In genomic region chr16:19223235-19223847, GRCh38 we compare ENCODE assay signal across 8 cellular contexts. TPM values are rescaled to one million over a fixed set of nuclear protein-coding genes. Genes with fewer than 3 reads are reported as not detected.
DNase-seq lines count a peak whose midpoint lies in the region; ATAC-seq and TF ChIP-seq lines count a peak whose summit lies in the region.

No MANE protein-coding gene starts in this region.

- no peaks in the 10 kb centered on the region for H3K36me3 Mint-ChIP-seq in activated CD4-positive, alpha-beta T cell treated with anti-CD3 and anti-CD28 coated beads, Interleukin-2, amount 10 ng/mL, durations not matched to agents 7 days and 5 days (ENCODE audit: low read depth)
- H3K36me3 Mint-ChIP-seq in effector memory CD8-positive, alpha-beta T cell (ENCODE audit: insufficient read depth) = no peaks in the 10 kb centered on the region

- H3K4me1 Mint-ChIP-seq in activated CD4-positive, alpha-beta T cell treated with anti-CD3 and anti-CD28 coated beads, Interleukin-2, amount 10 ng/mL, durations not matched to agents 7 days and 5 days = no peaks in the 10 kb centered on the region
- no peaks in the 10 kb centered on the region for H3K4me1 Mint-ChIP-seq in effector memory CD8-positive, alpha-beta T cell (ENCODE audit: low read depth in 2 of 2)

- CTCF ChIA-PET in activated CD4-positive, alpha-beta T cell treated with anti-CD3 and anti-CD28 coated beads, Interleukin-2, amount 10 ng/mL, durations not matched to agents 7 days and 5 days (lab: Charles Lee) = interaction anchor here (1.0 kb wide), 1 partner anchor 46 kb away, joined by 3 read pairs; no protein-coding TSS in a partner anchor

- H3K4me3 Mint-ChIP-seq in activated CD4-positive, alpha-beta T cell treated with anti-CD3 and anti-CD28 coated beads, Interleukin-2, amount 10 ng/mL, durations not matched to agents 7 days and 5 days = no peak overlapping the region
- H3K4me3 Mint-ChIP-seq in effector memory CD8-positive, alpha-beta T cell = no peak overlapping the region

- no peak overlapping the region for H3K27ac Mint-ChIP-seq in activated CD4-positive, alpha-beta T cell treated with anti-CD3 and anti-CD28 coated beads, Interleukin-2, amount 10 ng/mL, durations not matched to agents 7 days and 5 days
- no peak overlapping the region for H3K27ac Mint-ChIP-seq in effector memory CD8-positive, alpha-beta T cell

- ATAC-seq in effector memory CD8-positive, alpha-beta T cell (replicated peaks) = no peak
- ATAC-seq in HG02885 (IDR thresholded peaks at IDR 0.05; ENCODE audit: poor library complexity, unreplicated experiment) (no peak), GM19452 (IDR thresholded peaks at IDR 0.05; ENCODE audit: unreplicated experiment) (no peak)

- no peaks in the 10 kb centered on the region for H3K36me3 ChIP-seq in H7 (replicated peaks; ENCODE audit: control insufficient read depth, insufficient read depth, low read length)

- H3K4me3 ChIP-seq in AG10803 (ENCODE audit: low read length) = no peak overlapping the region
- H3K4me3 ChIP-seq in H7 (ENCODE audit: insufficient read depth, low read depth, low read length) = no peak overlapping the region

- peaks cover 5% of the 10 kb centered on the region for H3K9me3 Mint-ChIP-seq in activated CD4-positive, alpha-beta T cell treated with anti-CD3 and anti-CD28 coated beads, Interleukin-2, amount 10 ng/mL, durations not matched to agents 7 days and 5 days
- no peaks in the 10 kb centered on the region for H3K9me3 Mint-ChIP-seq in effector memory CD8-positive, alpha-beta T cell

- POLR2A ChIA-PET in activated CD4-positive, alpha-beta T cell treated with anti-CD3 and anti-CD28 coated beads, Interleukin-2, amount 10 ng/mL, durations not matched to agents 7 days and 5 days (lab: Charles Lee) = no interaction called here

- peaks cover 5% of the 10 kb centered on the region for H3K27me3 Mint-ChIP-seq in activated CD4-positive, alpha-beta T cell treated with anti-CD3 and anti-CD28 coated beads, Interleukin-2, amount 10 ng/mL, durations not matched to agents 7 days and 5 days
- peaks cover 18 to 24% of the 10 kb centered on the region in 2 donors for H3K27me3 Mint-ChIP-seq in effector memory CD8-positive, alpha-beta T cell

- DNase-seq in AG10803 (ENCODE audit: low read depth) = no peak
- peak; percentile 57 for DNase-seq in H7
- peak; percentile 41 for DNase-seq in activated CD4-positive, alpha-beta T cell treated with anti-CD3 and anti-CD28 coated beads, Interleukin-2, amount 10 ng/mL, durations not matched to agents 7 days and 5 days
- DNase-seq in left kidney (ENCODE audit: low read depth, low spot score) = peak; percentile 20
- DNase-seq in effector memory CD8-positive, alpha-beta T cell = no peak
- DNase-seq in GF-D8 (lab: John Stamatoyannopoulos, UW) = no peak

- peak; percentile 47 for TF ChIP-seq CTCF in AG10803 (conservative IDR thresholded peaks at IDR 0.05; ENCODE audit: low read length)

- no peaks in the 10 kb centered on the region for H3K27me3 ChIP-seq in H7 (ENCODE audit: control insufficient read depth, insufficient read depth, low read length)

RNA-seq across cellular contexts. Expression of gene SYT17, which starts 55.3 kb away (rescaled TPM):
- total RNA-seq in H7 (2014; rRNA removed; shearing (Covaris generic)) = 1.9 and 5.3 TPM in 2 replicates
- not detected for total RNA-seq in activated CD4-positive, alpha-beta T cell treated with anti-CD3 and anti-CD28 coated beads, Interleukin-2, amount 10 ng/mL, durations not matched to agents 7 days and 5 days

Comparison
In these comparisons a context has a peak if more than half of its experiments do, and no peak if none do; other contexts are left out.
1. DNase-seq: peak in H7 (single experiment), activated CD4-positive, alpha-beta T cell treated with anti-CD3 and anti-CD28 coated beads, Interleukin-2, amount 10 ng/mL, durations not matched to agents 7 days and 5 days (single experiment) and left kidney (single experiment); none in AG10803 (single experiment), effector memory CD8-positive, alpha-beta T cell (0 of 3) and GF-D8 (single experiment).